ENCODE assay signal across 33 cellular contexts in genomic region chr2:18057657-18058056, GRCh38.
"Had no signal": no experiment of that assay in that cellular context is flagged by ENCODE, and none has a peak within 500 bp of the region (broad histone marks: within the 10 kb centered on the region; RNA-seq: fewer than 3 reads in every experiment).

No MANE protein-coding gene starts in this region.

- H3K4me1 ChIP-seq: ascending aorta had no signal

- H3K4me3 ChIP-seq: ascending aorta, cardiac muscle cell had no signal

- H3K36me3 ChIP-seq: ascending aorta, cardiac muscle cell had no signal

- H3K27me3 Mint-ChIP-seq: activated B cell treated with CpG ODN at 0.5 μM for 24 hours; activated CD4-positive, alpha-beta memory T cell treated with anti-CD3 and anti-CD28 coated beads, Interleukin-2, amount 10 ng/mL, durations not matched to agents 7 days and 5 days; activated CD4-positive, alpha-beta T cell treated with anti-CD3 and anti-CD28 coated beads, Interleukin-2, amount 10 ng/mL, durations not matched to agents 7 days and 5 days; activated CD8-positive, alpha-beta memory T cell treated with anti-CD3 and anti-CD28 coated beads, Interleukin-2, amount 10 ng/mL, durations not matched to agents 7 days and 5 days; activated naive CD4-positive, alpha-beta T cell treated with anti-CD3 and anti-CD28 coated beads, Interleukin-2, amount 10 ng/mL, durations not matched to agents 7 days and 5 days; activated T-cell treated with anti-CD3 and anti-CD28 coated beads, Interleukin-2, amount 50 U/mL, for 24 hours had no signal

- H3K27ac Mint-ChIP-seq: activated B cell treated with CpG ODN at 0.5 μM for 24 hours; activated CD4-positive, alpha-beta memory T cell treated with anti-CD3 and anti-CD28 coated beads, Interleukin-2, amount 10 ng/mL, durations not matched to agents 7 days and 5 days; activated CD4-positive, alpha-beta T cell treated with anti-CD3 and anti-CD28 coated beads, Interleukin-2, amount 10 ng/mL, durations not matched to agents 7 days and 5 days; activated CD8-positive, alpha-beta memory T cell treated with anti-CD3 and anti-CD28 coated beads, Interleukin-2, amount 10 ng/mL, durations not matched to agents 7 days and 5 days; activated CD8-positive, alpha-beta T cell treated with anti-CD3 and anti-CD28 coated beads, Interleukin-2, amount 10 ng/mL, durations not matched to agents 7 days and 5 days; activated naive CD4-positive, alpha-beta T cell treated with anti-CD3 and anti-CD28 coated beads, Interleukin-2, amount 10 ng/mL, durations not matched to agents 7 days and 5 days; activated naive CD4-positive, alpha-beta T cell treated with anti-CD3 and anti-CD28 coated beads, Interleukin-2, amount 50 U/mL, for 24 hours; activated naive CD8-positive, alpha-beta T cell; activated naive CD8-positive, alpha-beta T cell treated with anti-CD3 and anti-CD28 coated beads, Interleukin-2, amount 10 ng/mL, durations not matched to agents 7 days and 5 days; activated naive CD8-positive, alpha-beta T cell treated with anti-CD3 and anti-CD28 coated beads, Interleukin-2, amount 50 U/mL, for 24 hours; activated T-cell treated with anti-CD3 and anti-CD28 coated beads, Interleukin-2, amount 50 U/mL, for 24 hours; activated T-helper 2 cell treated with anti-CD3 and anti-CD28 coated beads, Interferon-gamma antibody, Interleukin-2, Interleukin-4, amounts not matched to agents 10 μg/mL and 5 μg/mL and 100 μg/mL, durations not matched to agents 14 hours and 24 hours and 36 hours; brain; T-helper 1 cell treated with Interleukin-12 subunit alpha and Interleukin-12 subunit beta and Interleukin-4 antibody, amounts not matched to agents 30 μg/mL and 1 μg/mL, for 36 hours; T-helper 2 cell treated with Interferon-gamma antibody and Interleukin-4, amounts not matched to agents 5 μg/mL and 100 μg/mL, for 36 hours had no signal

- H3K4me1 Mint-ChIP-seq: activated B cell treated with CpG ODN at 0.5 μM for 24 hours; activated CD4-positive, alpha-beta memory T cell treated with anti-CD3 and anti-CD28 coated beads, Interleukin-2, amount 10 ng/mL, durations not matched to agents 7 days and 5 days; activated CD4-positive, alpha-beta T cell treated with anti-CD3 and anti-CD28 coated beads, Interleukin-2, amount 10 ng/mL, durations not matched to agents 7 days and 5 days; activated CD8-positive, alpha-beta memory T cell treated with anti-CD3 and anti-CD28 coated beads, Interleukin-2, amount 10 ng/mL, durations not matched to agents 7 days and 5 days; activated naive CD4-positive, alpha-beta T cell treated with anti-CD3 and anti-CD28 coated beads, Interleukin-2, amount 10 ng/mL, durations not matched to agents 7 days and 5 days; activated naive CD4-positive, alpha-beta T cell treated with anti-CD3 and anti-CD28 coated beads, Interleukin-2, amount 50 U/mL, for 24 hours; activated naive CD8-positive, alpha-beta T cell treated with anti-CD3 and anti-CD28 coated beads, Interleukin-2, amount 10 ng/mL, durations not matched to agents 7 days and 5 days; activated naive CD8-positive, alpha-beta T cell treated with anti-CD3 and anti-CD28 coated beads, Interleukin-2, amount 50 U/mL, for 24 hours; brain had no signal

- DNase-seq: activated B cell treated with CpG ODN at 0.5 μM for 24 hours; activated CD4-positive, alpha-beta memory T cell treated with anti-CD3 and anti-CD28 coated beads, Interleukin-2, amount 10 ng/mL, durations not matched to agents 7 days and 5 days; activated CD4-positive, alpha-beta T cell treated with anti-CD3 and anti-CD28 coated beads for 48 hours; activated CD4-positive, alpha-beta T cell treated with anti-CD3 and anti-CD28 coated beads, Interleukin-2, amount 10 ng/mL, durations not matched to agents 7 days and 5 days; activated CD4-positive, alpha-beta T cell treated with anti-CD3 and anti-CD28 coated beads, Interleukin-2, amount 50 U/mL, for 48 hours; activated CD4-positive, CD25-positive, alpha-beta regulatory T cell treated with anti-CD3 and anti-CD28 coated beads, Interleukin-2, amount 50 U/mL, for 72 hours; activated CD8-positive, alpha-beta memory T cell treated with anti-CD3 and anti-CD28 coated beads for 24 hours; activated CD8-positive, alpha-beta memory T cell treated with anti-CD3 and anti-CD28 coated beads, Interleukin-2, amount 10 ng/mL, durations not matched to agents 7 days and 5 days; activated CD8-positive, alpha-beta memory T cell treated with anti-CD3 and anti-CD28 coated beads, Interleukin-2, amount 50 U/mL, for 48 hours; activated CD8-positive, alpha-beta T cell treated with anti-CD3 and anti-CD28 coated beads, Interleukin-2, amount 10 ng/mL, durations not matched to agents 7 days and 5 days; activated effector memory CD4-positive, alpha-beta T cell treated with Interleukin-2 at 50 U/mL for 16 hours; activated gamma-delta T cell; activated naive CD4-positive, alpha-beta T cell treated with anti-CD3 and anti-CD28 coated beads, Interleukin-2, amount 10 ng/mL, durations not matched to agents 7 days and 5 days; activated naive CD4-positive, alpha-beta T cell treated with Interleukin-2 at 50 U/mL for 16 hours; activated naive CD8-positive, alpha-beta T cell treated with anti-CD3 and anti-CD28 coated beads, Interleukin-2, amount 10 ng/mL, durations not matched to agents 7 days and 5 days; activated naive CD8-positive, alpha-beta T cell treated with anti-CD3 and anti-CD28 coated beads, Interleukin-2, amount 50 U/mL, for 24 hours; activated T-cell treated with anti-CD3 and anti-CD28 coated beads, Interleukin-2, amount 50 U/mL, for 24 hours; activated T-cell treated with anti-CD3 and anti-CD28 coated beads, Interleukin-2, amount 50 U/mL, for 48 hours; amygdala; anterior cingulate cortex; central memory CD4-positive, alpha-beta T cell; T-helper 1 cell; T-helper 2 cell; T-helper 9 cell had no signal

- ATAC-seq: activated CD8-positive, alpha-beta memory T cell treated with anti-CD3 and anti-CD28 coated beads, Interleukin-2, amount 10 ng/mL, durations not matched to agents 7 days and 5 days; activated CD8-positive, alpha-beta T cell treated with anti-CD3 and anti-CD28 coated beads, Interleukin-2, amount 10 ng/mL, durations not matched to agents 7 days and 5 days; activated naive CD8-positive, alpha-beta T cell treated with anti-CD3 and anti-CD28 coated beads, Interleukin-2, amount 50 U/mL, for 24 hours had no signal

- H3K9me3 Mint-ChIP-seq: activated B cell treated with CpG ODN at 0.5 μM for 24 hours; activated CD4-positive, alpha-beta memory T cell treated with anti-CD3 and anti-CD28 coated beads, Interleukin-2, amount 10 ng/mL, durations not matched to agents 7 days and 5 days; activated CD4-positive, alpha-beta T cell treated with anti-CD3 and anti-CD28 coated beads, Interleukin-2, amount 10 ng/mL, durations not matched to agents 7 days and 5 days; activated naive CD4-positive, alpha-beta T cell treated with anti-CD3 and anti-CD28 coated beads, Interleukin-2, amount 10 ng/mL, durations not matched to agents 7 days and 5 days; activated naive CD4-positive, alpha-beta T cell treated with anti-CD3 and anti-CD28 coated beads, Interleukin-2, amount 50 U/mL, for 24 hours; activated naive CD8-positive, alpha-beta T cell treated with anti-CD3 and anti-CD28 coated beads, Interleukin-2, amount 10 ng/mL, durations not matched to agents 7 days and 5 days; activated naive CD8-positive, alpha-beta T cell treated with anti-CD3 and anti-CD28 coated beads, Interleukin-2, amount 50 U/mL, for 24 hours; activated T-cell treated with anti-CD3 and anti-CD28 coated beads, Interleukin-2, amount 50 U/mL, for 24 hours; activated T-helper 2 cell treated with anti-CD3 and anti-CD28 coated beads, Interferon-gamma antibody, Interleukin-2, Interleukin-4, amounts not matched to agents 10 μg/mL and 5 μg/mL and 100 μg/mL, durations not matched to agents 14 hours and 24 hours and 36 hours; brain; T-helper 1 cell treated with Interleukin-12 subunit alpha and Interleukin-12 subunit beta and Interleukin-4 antibody, amounts not matched to agents 30 μg/mL and 1 μg/mL, for 36 hours; T-helper 2 cell treated with Interferon-gamma antibody and Interleukin-4, amounts not matched to agents 5 μg/mL and 100 μg/mL, for 36 hours had no signal

- H3K4me3 Mint-ChIP-seq: activated B cell treated with CpG ODN at 0.5 μM for 24 hours; activated CD4-positive, alpha-beta memory T cell treated with anti-CD3 and anti-CD28 coated beads, Interleukin-2, amount 10 ng/mL, durations not matched to agents 7 days and 5 days; activated CD4-positive, alpha-beta T cell treated with anti-CD3 and anti-CD28 coated beads, Interleukin-2, amount 10 ng/mL, durations not matched to agents 7 days and 5 days; activated CD8-positive, alpha-beta memory T cell treated with anti-CD3 and anti-CD28 coated beads, Interleukin-2, amount 10 ng/mL, durations not matched to agents 7 days and 5 days; activated CD8-positive, alpha-beta T cell treated with anti-CD3 and anti-CD28 coated beads, Interleukin-2, amount 10 ng/mL, durations not matched to agents 7 days and 5 days; activated naive CD4-positive, alpha-beta T cell treated with anti-CD3 and anti-CD28 coated beads, Interleukin-2, amount 10 ng/mL, durations not matched to agents 7 days and 5 days; activated naive CD4-positive, alpha-beta T cell treated with anti-CD3 and anti-CD28 coated beads, Interleukin-2, amount 50 U/mL, for 24 hours; activated naive CD8-positive, alpha-beta T cell; activated naive CD8-positive, alpha-beta T cell treated with anti-CD3 and anti-CD28 coated beads, Interleukin-2, amount 10 ng/mL, durations not matched to agents 7 days and 5 days; activated naive CD8-positive, alpha-beta T cell treated with anti-CD3 and anti-CD28 coated beads, Interleukin-2, amount 50 U/mL, for 24 hours; activated T-cell treated with anti-CD3 and anti-CD28 coated beads, Interleukin-2, amount 50 U/mL, for 24 hours; brain; T-helper 1 cell treated with Interleukin-12 subunit alpha and Interleukin-12 subunit beta and Interleukin-4 antibody, amounts not matched to agents 30 μg/mL and 1 μg/mL, for 36 hours; T-helper 2 cell treated with Interferon-gamma antibody and Interleukin-4, amounts not matched to agents 5 μg/mL and 100 μg/mL, for 36 hours had no signal

- H3K27me3 ChIP-seq: ascending aorta, cardiac muscle cell had no signal

- H3K36me3 Mint-ChIP-seq: activated CD8-positive, alpha-beta memory T cell treated with anti-CD3 and anti-CD28 coated beads, Interleukin-2, amount 10 ng/mL, durations not matched to agents 7 days and 5 days; activated naive CD4-positive, alpha-beta T cell treated with anti-CD3 and anti-CD28 coated beads, Interleukin-2, amount 10 ng/mL, durations not matched to agents 7 days and 5 days; activated naive CD4-positive, alpha-beta T cell treated with anti-CD3 and anti-CD28 coated beads, Interleukin-2, amount 50 U/mL, for 24 hours; activated naive CD8-positive, alpha-beta T cell; activated naive CD8-positive, alpha-beta T cell treated with anti-CD3 and anti-CD28 coated beads, Interleukin-2, amount 10 ng/mL, durations not matched to agents 7 days and 5 days; brain had no signal

- H3K27ac ChIP-seq: ascending aorta, cardiac muscle cell, VCaP had no signal

- H3K9me3 ChIP-seq: ascending aorta had no signal
